ENCODE assay signal across 16 cellular contexts in genomic region chr3:183880121-183880520, GRCh38. TPM values are rescaled to one million over a fixed set of nuclear protein-coding genes. Genes with fewer than 3 reads are reported as not detected.
"Had no signal": no experiment of that assay in that cellular context is flagged by ENCODE, and none has a peak within 500 bp of the region (broad histone marks: within the 10 kb centered on the region; RNA-seq: fewer than 3 reads in every experiment).

No MANE protein-coding gene starts in this region.

- H3K27me3 Mint-ChIP-seq: activated CD4-positive, alpha-beta memory T cell treated with anti-CD3 and anti-CD28 coated beads for 36 hours; activated naive CD4-positive, alpha-beta T cell treated with anti-CD3 and anti-CD28 coated beads, Interleukin-2, amount 50 U/mL, for 24 hours; activated T-cell treated with anti-CD3 and anti-CD28 coated beads, Interleukin-2, amount 50 U/mL, for 24 hours; memory B cell; naive thymus-derived CD4-positive, alpha-beta T cell had no signal

- H3K9me3 Mint-ChIP-seq: activated CD4-positive, alpha-beta memory T cell treated with anti-CD3 and anti-CD28 coated beads for 36 hours; activated naive CD4-positive, alpha-beta T cell treated with anti-CD3 and anti-CD28 coated beads, Interleukin-2, amount 50 U/mL, for 24 hours; activated T-cell treated with anti-CD3 and anti-CD28 coated beads, Interleukin-2, amount 50 U/mL, for 24 hours; memory B cell; naive thymus-derived CD4-positive, alpha-beta T cell had no signal

- DNase-seq: activated CD4-positive, alpha-beta memory T cell treated with anti-CD3 and anti-CD28 coated beads for 36 hours; activated CD4-positive, CD25-positive, alpha-beta regulatory T cell treated with anti-CD3 and anti-CD28 coated beads, Interleukin-2, amount 50 U/mL, for 72 hours; activated effector memory CD4-positive, alpha-beta T cell treated with anti-CD3 and anti-CD28 coated beads, Interleukin-2, amount 50 U/mL, for 16 hours; activated T-cell treated with anti-CD3 and anti-CD28 coated beads, Interleukin-2, amount 50 U/mL, for 24 hours; effector CD4-positive, alpha-beta T cell; foreskin fibroblast; left ventricle myocardium inferior; mucosa of descending colon; naive thymus-derived CD4-positive, alpha-beta T cell; posterior cingulate gyrus; stimulated activated CD4-positive, alpha-beta T cell treated with anti-CD3 and anti-CD28 coated beads, Interleukin-15, amount 100 ng/mL, for 24 hours; stimulated activated CD4-positive, alpha-beta T cell treated with anti-CD3 and anti-CD28 coated beads, Interleukin-4, amount 100 ng/mL, for 1 hour; stimulated activated naive CD4-positive, alpha-beta T cell had no signal

- ATAC-seq: mucosa of descending colon; naive thymus-derived CD4-positive, alpha-beta T cell had no signal

- H3K27ac Mint-ChIP-seq: activated CD4-positive, alpha-beta memory T cell treated with anti-CD3 and anti-CD28 coated beads for 36 hours; activated naive CD4-positive, alpha-beta T cell treated with anti-CD3 and anti-CD28 coated beads, Interleukin-2, amount 50 U/mL, for 24 hours; activated T-cell treated with anti-CD3 and anti-CD28 coated beads, Interleukin-2, amount 50 U/mL, for 24 hours; memory B cell had no signal

- H3K4me3 Mint-ChIP-seq: activated CD4-positive, alpha-beta memory T cell treated with anti-CD3 and anti-CD28 coated beads for 36 hours; activated naive CD4-positive, alpha-beta T cell treated with anti-CD3 and anti-CD28 coated beads, Interleukin-2, amount 50 U/mL, for 24 hours; activated T-cell treated with anti-CD3 and anti-CD28 coated beads, Interleukin-2, amount 50 U/mL, for 24 hours; memory B cell had no signal

RNA-seq across cellular contexts. Expression of gene MAP6D1, which starts 54.7 kb away (rescaled TPM):
- total RNA-seq: vagina had no signal
